ENCODE assay signal across 8 cellular contexts in the genomic region with DNA sequence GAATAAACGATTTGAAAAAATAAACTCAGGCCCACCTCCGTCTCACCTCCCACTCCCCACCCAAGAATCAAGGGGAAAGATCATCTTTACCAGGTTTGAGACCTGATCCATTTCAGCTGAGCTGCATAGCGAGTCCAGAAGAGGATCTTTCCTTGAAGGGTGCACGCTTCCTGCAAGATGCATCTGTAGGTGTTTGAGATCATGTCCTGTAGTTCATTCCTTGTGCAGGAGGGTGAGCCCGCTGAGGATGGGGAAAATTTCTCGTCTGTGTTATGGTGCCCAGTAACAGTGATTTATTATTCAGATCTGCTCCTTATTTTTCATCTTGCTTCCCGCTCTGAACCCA. TPM values are rescaled to one million over a fixed set of nuclear protein-coding genes. Genes with fewer than 3 reads are reported as not detected.
A peak's percentile ranks its signal among the peaks of the same experiment; 100 is the strongest.
DNase-seq lines count a peak whose midpoint lies in the region; ATAC-seq, FAIRE-seq and TF ChIP-seq lines count a peak whose summit lies in the region.

No MANE protein-coding gene starts in this region.

- intact Hi-C loops in K562 (cut with micrococcal nuclease): no loop called here

- ATAC-seq in K562 (no peak), HG02642 (IDR thresholded peaks at IDR 0.05; ENCODE audit: poor library complexity, unreplicated experiment) (no peak), GM21619 (IDR thresholded peaks at IDR 0.05; ENCODE audit: unreplicated experiment) (no peak), HG02610 (IDR thresholded peaks at IDR 0.05; ENCODE audit: unreplicated experiment) (no peak)

- no TSS peak for BruUV-seq in K562 (replicated peaks; lab: Mats Ljungman, UMichigan)

- no peak for FAIRE-seq in K562 (lab: Jason Lieb, UNC)

- CTCF ChIA-PET in K562 (lab: Yijun Ruan, JAX; ENCODE audit: low intra/inter-chr PET ratio): no interaction called here

- TF ChIP-seq EP300 in K562 (IDR thresholded peaks at IDR 0.05; ENCODE audit: low read length): no peak

- H3K79me2 ChIP-seq in K562 (ENCODE audit: control insufficient read depth, insufficient read depth, low read length): no peaks in the 10 kb centered on the region

- TF ChIP-seq CTCF in BE2C (IDR thresholded peaks at IDR 0.05; ENCODE audit: low read depth, low read length): no peak
- TF ChIP-seq CTCF in K562 (IDR thresholded peaks at IDR 0.05 in 2 of 3, conservative IDR thresholded peaks at IDR 0.05 in 1 of 3; ENCODE audit: insufficient read depth in 2 of 3, low read depth in 1 of 3, low read length in 3 of 3): no peak

- H3K9ac ChIP-seq in K562 (ENCODE audit: insufficient read depth in 1 of 2, low read depth in 2 of 2, low read length in 2 of 2): peak overlapping the region in 1 of 2 experiments; percentile 94; a peak in 1 of 4 replicates

- TF ChIP-seq RAD21 in K562 (CRISPR knock-in tag; conservative IDR thresholded peaks at IDR 0.05 in 1 of 2, IDR thresholded peaks at IDR 0.05 in 1 of 2): no peak

- H3K4me3 ChIP-seq in BE2C (ENCODE audit: low read depth, low read length) (peak overlapping the region; percentile 97), K562 (peak overlapping the region; percentile 58; the same call in 1 of the 2 replicates), mononuclear cell (ENCODE audit: low read length) (peak overlapping the region; percentile 68)

- H4K20me1 ChIP-seq in K562 (replicated peaks; ENCODE audit: control insufficient read depth, insufficient read depth, low read length): no peaks in the 10 kb centered on the region

- H3K36me3 ChIP-seq in BE2C: no peaks in the 10 kb centered on the region
- H3K36me3 ChIP-seq in K562 (ENCODE audit: control insufficient read depth, insufficient read depth, low read length): no peaks in the 10 kb centered on the region

- H3K27ac ChIP-seq in K562 (ENCODE audit: extremely low read depth, low read depth, low read length): no peak overlapping the region

- 35% methylated on average over 5 of the region's 7 CpGs for WGBS in K562 (ENCODE audit: insufficient coverage, low coverage, missing lambda C conversion rate)

- H3K27me3 ChIP-seq in BE2C: no peaks in the 10 kb centered on the region
- H3K27me3 ChIP-seq in K562 (ENCODE audit: control insufficient read depth in 2 of 2, insufficient read depth in 2 of 2, low read length in 2 of 2): no peaks in the 10 kb centered on the region
- no peaks in the 10 kb centered on the region for H3K27me3 ChIP-seq in mononuclear cell (ENCODE audit: insufficient read depth, low read length)

- in situ Hi-C loops in K562 (cut with MboI): no loop called here

- no peaks in the 10 kb centered on the region for H3K9me1 ChIP-seq in K562 (ENCODE audit: control insufficient read depth, insufficient read depth, low read length)

- no peaks in the 10 kb centered on the region for H3K9me3 ChIP-seq in BE2C
- no peaks in the 10 kb centered on the region for H3K9me3 ChIP-seq in K562 (replicated peaks; ENCODE audit: control insufficient read depth, insufficient read depth, low read depth, low read length)
- no peaks in the 10 kb centered on the region for H3K9me3 ChIP-seq in mononuclear cell (ENCODE audit: low read depth, low read length)

- POLR2A ChIA-PET in K562 (lab: Yijun Ruan, JAX): no interaction called here

- peaks cover 16% of the 10 kb centered on the region for H3K4me1 ChIP-seq in BE2C
- peaks cover 10% of the 10 kb centered on the region in 2 experiments; a peak in 4 of 5 replicates for H3K4me1 ChIP-seq in K562 (replicated peaks in 1 of 2; ENCODE audit: control insufficient read depth in 2 of 2, insufficient read depth in 2 of 2, low read length in 2 of 2)
- H3K4me1 ChIP-seq in mononuclear cell (ENCODE audit: insufficient read depth, low read length): peaks cover 57% of the 10 kb centered on the region

- DNase-seq in BE2C (no peak), HuH-7.5 (ENCODE audit: low spot score) (peak; percentile 25), K562 (ENCODE audit: extremely low read depth in 1 of 4, low spot score in 3 of 4) (no peak), NCI-H1105 (lab: John Stamatoyannopoulos, UW) (no peak)

- peak overlapping the region; percentile 78 for H2AFZ ChIP-seq in K562 (ENCODE audit: low read depth, low read length)

- H3K4me2 ChIP-seq in K562 (ENCODE audit: insufficient read depth, low read length): peak overlapping the region; percentile 88

- no peak for TF ChIP-seq POLR2A in K562 (conservative IDR thresholded peaks at IDR 0.05)

TF ChIP-seq in K562, 482 proteins besides CTCF, POLR2A, EP300 and RAD21 (continues in another document):
- TF ChIP-seq, protein P1, sequence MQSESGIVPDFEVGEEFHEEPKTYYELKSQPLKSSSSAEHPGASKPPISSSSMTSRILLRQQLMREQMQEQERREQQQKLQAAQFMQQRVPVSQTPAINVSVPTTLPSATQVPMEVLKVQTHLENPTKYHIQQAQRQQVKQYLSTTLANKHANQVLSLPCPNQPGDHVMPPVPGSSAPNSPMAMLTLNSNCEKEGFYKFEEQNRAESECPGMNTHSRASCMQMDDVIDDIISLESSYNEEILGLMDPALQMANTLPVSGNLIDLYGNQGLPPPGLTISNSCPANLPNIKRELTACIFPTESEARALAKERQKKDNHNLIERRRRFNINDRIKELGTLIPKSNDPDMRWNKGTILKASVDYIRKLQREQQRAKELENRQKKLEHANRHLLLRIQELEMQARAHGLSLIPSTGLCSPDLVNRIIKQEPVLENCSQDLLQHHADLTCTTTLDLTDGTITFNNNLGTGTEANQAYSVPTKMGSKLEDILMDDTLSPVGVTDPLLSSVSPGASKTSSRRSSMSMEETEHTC (IDR thresholded peaks at IDR 0.05): no peak
- TF ChIP-seq MCM5 (IDR thresholded peaks at IDR 0.05; ENCODE audit: low read depth): no peak

RNA-seq across cellular contexts. Expression of a gene that starts 0.6 kb away (rescaled TPM):
- polyA plus RNA-seq in BE2C (2012; ENCODE audit: insufficient read depth, insufficient read length, low read depth): 21.9 TPM
- not detected in 2 replicates for total RNA-seq in K562 (2011; cell fraction: chromatin; rRNA removed; ENCODE audit: low replicate concordance)
- total RNA-seq in K562 (2011; cell fraction: nucleolus; rRNA removed): not detected in 2 replicates
- total RNA-seq in K562 (2011; cell fraction: nucleoplasm; rRNA removed): not detected in 2 replicates
- total RNA-seq in K562 (2014; rRNA removed): not detected in 2 replicates
- 0.04 and 0.13 TPM in 2 replicates for total RNA-seq in K562 (2014; rRNA removed; fragmentation: Illumina TruSeq; extraction: Trizol)
- 0.08 TPM in 1 of 2 replicates, not detected in the other for total RNA-seq in K562 (2015; rRNA removed; fragmentation: Illumina TruSeq; extraction: Trizol)
- 0.04 and 0.13 TPM in 2 replicates for total RNA-seq in K562 (2021)
- polyA plus RNA-seq in K562 (2011; rRNA removed): not detected in 2 replicates
- not detected in 2 replicates for polyA plus RNA-seq in K562 (2011; cell fraction: cytosol; rRNA removed)
- not detected in 2 replicates for polyA plus RNA-seq in K562 (2011; cell fraction: nucleus; rRNA removed)
- polyA plus RNA-seq in K562 (2012): 0.09 and 0.57 TPM in 2 replicates
- polyA plus RNA-seq in K562 (2014; fragmentation: Illumina TruSeq; extraction: Trizol): 0.07 and 0.09 TPM in 2 replicates
- under 1 TPM in 1 of 2 experiments, not detected in 1; 0.01 TPM for polyA plus RNA-seq in K562 (2014; fragmentation: Nextera tagmentation; extraction: Ambion mirVana)
- not detected in 2 replicates for polyA plus RNA-seq in K562 (2014; rRNA removed)
- not detected in 2 replicates for polyA minus RNA-seq in K562 (2011; rRNA and poly(A)+ RNA removed)
- polyA minus RNA-seq in K562 (2011; cell fraction: cytosol; rRNA and poly(A)+ RNA removed): not detected in 2 replicates
- polyA minus RNA-seq in K562 (2011; cell fraction: nucleus; rRNA and poly(A)+ RNA removed): not detected in 2 replicates
- total RNA-seq in mononuclear cell: 0.42 TPM

RNA-seq across cellular contexts. Expression of a gene that starts 0.8 kb away (rescaled TPM):
- polyA plus RNA-seq in BE2C (2012; ENCODE audit: insufficient read depth, insufficient read length, low read depth): 15.7 TPM
- total RNA-seq in K562 (2011; cell fraction: chromatin; rRNA removed; ENCODE audit: low replicate concordance): 10.8 and 13.1 TPM in 2 replicates
- total RNA-seq in K562 (2011; cell fraction: nucleolus; rRNA removed): 8.7 and 10.1 TPM in 2 replicates
- total RNA-seq in K562 (2011; cell fraction: nucleoplasm; rRNA removed): 8.4 and 10.8 TPM in 2 replicates
- total RNA-seq in K562 (2014; rRNA removed) (9.0 and 10.1 TPM in 2 replicates), K562 (2014; rRNA removed; fragmentation: Illumina TruSeq; extraction: Trizol) (7.6 and 7.8 TPM in 2 replicates), K562 (2015; rRNA removed; fragmentation: Illumina TruSeq; extraction: Trizol) (8.2 and 8.4 TPM in 2 replicates), K562 (2021) (6.2 and 6.8 TPM in 2 replicates), mononuclear cell (8.1 TPM)
- polyA plus RNA-seq in K562 (2011; rRNA removed) (7.0 and 9.0 TPM in 2 replicates), K562 (2014; fragmentation: Illumina TruSeq; extraction: Trizol) (8.2 and 8.4 TPM in 2 replicates), K562 (2014; fragmentation: Nextera tagmentation; extraction: Ambion mirVana) (1 to 10 TPM; 1.1 to 2.0 TPM), K562 (2014; rRNA removed) (8.7 and 10.3 TPM in 2 replicates)
- 6.8 and 8.6 TPM in 2 replicates for polyA plus RNA-seq in K562 (2011; cell fraction: cytosol; rRNA removed)
- polyA plus RNA-seq in K562 (2011; cell fraction: nucleus; rRNA removed): 3.8 and 5.2 TPM in 2 replicates
- polyA plus RNA-seq in K562 (2012): 6.5 and 34.5 TPM in 2 replicates
- 10.4 and 11.7 TPM in 2 replicates for polyA minus RNA-seq in K562 (2011; rRNA and poly(A)+ RNA removed)
- 3.5 and 5.1 TPM in 2 replicates for polyA minus RNA-seq in K562 (2011; cell fraction: cytosol; rRNA and poly(A)+ RNA removed)
- polyA minus RNA-seq in K562 (2011; cell fraction: nucleus; rRNA and poly(A)+ RNA removed): 4.2 and 9.9 TPM in 2 replicates

RNA-seq across cellular contexts. Expression of a gene that starts 26.8 kb away (rescaled TPM):
- polyA plus RNA-seq in BE2C (2012; ENCODE audit: insufficient read depth, insufficient read length, low read depth): 271 TPM
- 167 and 262 TPM in 2 replicates for total RNA-seq in K562 (2011; cell fraction: chromatin; rRNA removed; ENCODE audit: low replicate concordance)
- 85.9 and 98.2 TPM in 2 replicates for total RNA-seq in K562 (2011; cell fraction: nucleolus; rRNA removed)
- total RNA-seq in K562 (2011; cell fraction: nucleoplasm; rRNA removed): 119 and 135 TPM in 2 replicates
- total RNA-seq in K562 (2014; rRNA removed): 189 and 191 TPM in 2 replicates
- total RNA-seq in K562 (2014; rRNA removed; fragmentation: Illumina TruSeq; extraction: Trizol): 334 and 394 TPM in 2 replicates
- 274 and 297 TPM in 2 replicates for total RNA-seq in K562 (2015; rRNA removed; fragmentation: Illumina TruSeq; extraction: Trizol)
- total RNA-seq in K562 (2021): 283 and 290 TPM in 2 replicates
- polyA plus RNA-seq in K562 (2011; rRNA removed): 398 and 551 TPM in 2 replicates
- polyA plus RNA-seq in K562 (2011; cell fraction: cytosol; rRNA removed): 137 and 145 TPM in 2 replicates
- 83.1 and 119 TPM in 2 replicates for polyA plus RNA-seq in K562 (2011; cell fraction: nucleus; rRNA removed)
- 172 and 249 TPM in 2 replicates for polyA plus RNA-seq in K562 (2012)
- polyA plus RNA-seq in K562 (2014; fragmentation: Illumina TruSeq; extraction: Trizol): 252 and 289 TPM in 2 replicates
- 100 to 1,000 TPM; 325 to 369 TPM for polyA plus RNA-seq in K562 (2014; fragmentation: Nextera tagmentation; extraction: Ambion mirVana)
- 156 and 168 TPM in 2 replicates for polyA plus RNA-seq in K562 (2014; rRNA removed)
- 747 and 768 TPM in 2 replicates for polyA minus RNA-seq in K562 (2011; rRNA and poly(A)+ RNA removed)
- 144 and 225 TPM in 2 replicates for polyA minus RNA-seq in K562 (2011; cell fraction: cytosol; rRNA and poly(A)+ RNA removed)
- polyA minus RNA-seq in K562 (2011; cell fraction: nucleus; rRNA and poly(A)+ RNA removed): 99.9 and 166 TPM in 2 replicates
- total RNA-seq in mononuclear cell: 132 TPM
